In the genomic region with DNA sequence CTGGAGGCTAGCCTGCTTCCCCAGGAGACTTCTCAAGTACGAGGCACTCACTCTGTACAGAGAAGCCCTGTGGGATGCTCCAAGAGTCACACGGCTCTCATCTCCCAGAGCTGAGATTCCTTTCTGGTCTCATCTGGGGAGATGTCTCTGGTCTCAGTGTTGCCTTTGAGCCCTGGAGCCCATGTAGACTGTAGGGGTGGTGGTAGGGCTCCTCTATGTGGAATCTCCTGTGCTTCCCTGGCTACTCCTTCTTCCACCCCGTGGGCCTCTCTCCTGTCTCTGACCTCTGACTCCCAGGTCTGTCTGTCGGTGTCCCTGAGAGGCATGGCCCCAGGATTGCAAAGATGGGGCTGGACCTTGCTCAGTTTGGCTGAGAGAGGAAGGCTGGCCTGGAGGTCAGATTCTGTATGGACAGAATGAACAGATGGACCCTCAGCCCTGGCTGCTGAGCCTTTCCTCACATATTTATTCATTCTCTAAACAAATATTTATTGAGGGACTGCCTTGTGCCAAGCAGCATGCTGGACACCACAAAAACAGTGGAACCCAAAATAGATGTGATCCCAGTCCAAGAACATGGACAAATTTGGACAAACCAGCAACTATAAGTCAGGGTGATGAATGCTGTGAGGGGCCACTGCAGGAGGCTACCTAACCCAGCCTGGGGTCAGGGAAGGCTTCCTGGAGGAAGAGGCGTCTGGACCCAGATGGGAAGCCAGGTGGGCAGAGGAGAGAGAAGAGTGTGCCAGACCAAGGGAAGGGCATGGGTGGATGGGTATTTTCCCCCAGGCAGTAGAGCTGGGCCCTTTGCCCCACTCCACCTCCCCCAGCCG, we compare ENCODE assay signal across 1 cellular context.
TF ChIP-seq lines count a peak whose summit lies in the region.

No MANE protein-coding gene starts in this region.

TF ChIP-seq in HepG2, 621 proteins besides CTCF, POLR2A, EP300 and RAD21 (continued from another document and continues in another):
- TF ChIP-seq, protein P1, sequence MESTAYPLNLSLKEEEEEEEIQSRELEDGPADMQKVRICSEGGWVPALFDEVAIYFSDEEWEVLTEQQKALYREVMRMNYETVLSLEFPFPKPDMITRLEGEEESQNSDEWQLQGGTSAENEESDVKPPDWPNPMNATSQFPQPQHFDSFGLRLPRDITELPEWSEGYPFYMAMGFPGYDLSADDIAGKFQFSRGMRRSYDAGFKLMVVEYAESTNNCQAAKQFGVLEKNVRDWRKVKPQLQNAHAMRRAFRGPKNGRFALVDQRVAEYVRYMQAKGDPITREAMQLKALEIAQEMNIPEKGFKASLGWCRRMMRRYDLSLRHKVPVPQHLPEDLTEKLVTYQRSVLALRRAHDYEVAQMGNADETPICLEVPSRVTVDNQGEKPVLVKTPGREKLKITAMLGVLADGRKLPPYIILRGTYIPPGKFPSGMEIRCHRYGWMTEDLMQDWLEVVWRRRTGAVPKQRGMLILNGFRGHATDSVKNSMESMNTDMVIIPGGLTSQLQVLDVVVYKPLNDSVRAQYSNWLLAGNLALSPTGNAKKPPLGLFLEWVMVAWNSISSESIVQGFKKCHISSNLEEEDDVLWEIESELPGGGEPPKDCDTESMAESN (CRISPR knock-in tag; conservative IDR thresholded peaks at IDR 0.05): 0 out of 2 replicates have a peak, but pooled peaks have one; percentile 23
- TF ChIP-seq, protein P2, sequence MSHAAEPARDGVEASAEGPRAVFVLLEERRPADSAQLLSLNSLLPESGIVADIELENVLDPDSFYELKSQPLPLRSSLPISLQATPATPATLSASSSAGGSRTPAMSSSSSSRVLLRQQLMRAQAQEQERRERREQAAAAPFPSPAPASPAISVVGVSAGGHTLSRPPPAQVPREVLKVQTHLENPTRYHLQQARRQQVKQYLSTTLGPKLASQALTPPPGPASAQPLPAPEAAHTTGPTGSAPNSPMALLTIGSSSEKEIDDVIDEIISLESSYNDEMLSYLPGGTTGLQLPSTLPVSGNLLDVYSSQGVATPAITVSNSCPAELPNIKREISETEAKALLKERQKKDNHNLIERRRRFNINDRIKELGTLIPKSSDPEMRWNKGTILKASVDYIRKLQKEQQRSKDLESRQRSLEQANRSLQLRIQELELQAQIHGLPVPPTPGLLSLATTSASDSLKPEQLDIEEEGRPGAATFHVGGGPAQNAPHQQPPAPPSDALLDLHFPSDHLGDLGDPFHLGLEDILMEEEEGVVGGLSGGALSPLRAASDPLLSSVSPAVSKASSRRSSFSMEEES (CRISPR knock-in tag; IDR thresholded peaks at IDR 0.05): no peak
- TF ChIP-seq NCOA1 (CRISPR knock-in tag; IDR thresholded peaks at IDR 0.05) (0 out of 2 replicates have a peak, but pooled peaks have one; percentile 38), ISX (CRISPR knock-in tag; conservative IDR thresholded peaks at IDR 0.05) (no peak), ZNF543 (CRISPR knock-in tag; IDR thresholded peaks at IDR 0.05) (0 out of 2 replicates have a peak, but pooled peaks have one; percentile 30), NCOR1 (IDR thresholded peaks at IDR 0.05; ENCODE audit: borderline replicate concordance, low read length) (peak; percentile 68), DMAP1 (CRISPR knock-in tag; IDR thresholded peaks at IDR 0.05) (no peak), CREM (IDR thresholded peaks at IDR 0.05) (peak; percentile 65; the same call in 1 of the 2 replicates), CREM (CRISPR knock-in tag; IDR thresholded peaks at IDR 0.05) (no peak), ZNF296 (CRISPR knock-in tag; conservative IDR thresholded peaks at IDR 0.05) (peak; percentile 48; the same call in 1 of the 2 replicates), CCDC6 (CRISPR knock-in tag; IDR thresholded peaks at IDR 0.05) (no peak), KLF6 (CRISPR knock-in tag; IDR thresholded peaks at IDR 0.05) (0 out of 2 replicates have a peak, but pooled peaks have one; percentile 43), MEIS1 (CRISPR knock-in tag; IDR thresholded peaks at IDR 0.05; ENCODE audit: borderline replicate concordance) (peak; percentile 85; the same call in 1 of the 2 replicates), HDAC1 (CRISPR knock-in tag; IDR thresholded peaks at IDR 0.05) (peak; percentile 88), SOX13 (IDR thresholded peaks at IDR 0.05) (no peak), SOX13 (CRISPR knock-in tag; conservative IDR thresholded peaks at IDR 0.05 in 1 of 2, IDR thresholded peaks at IDR 0.05 in 1 of 2) (peak in 1 of 2 experiments; percentile 58; a peak in 2 of 4 replicates), FOXC1 (CRISPR knock-in tag; IDR thresholded peaks at IDR 0.05; ENCODE audit: borderline replicate concordance) (0 out of 2 replicates have a peak, but pooled peaks have one; percentile 12), MIER2 (CRISPR knock-in tag; IDR thresholded peaks at IDR 0.05) (peak; percentile 51; the same call in 1 of the 2 replicates), BORCS8-MEF2B (CRISPR knock-in tag; IDR thresholded peaks at IDR 0.05) (peak; percentile 57; the same call in 1 of the 2 replicates), ZNF747 (CRISPR knock-in tag; IDR thresholded peaks at IDR 0.05; ENCODE audit: borderline replicate concordance) (no peak), MED1 (CRISPR knock-in tag; IDR thresholded peaks at IDR 0.05) (peak; percentile 44), ZNF225 (CRISPR knock-in tag; IDR thresholded peaks at IDR 0.05) (no peak), ZNF282 (IDR thresholded peaks at IDR 0.05; ENCODE audit: partially characterized antibody) (no peak)
- TF ChIP-seq, protein P3, sequence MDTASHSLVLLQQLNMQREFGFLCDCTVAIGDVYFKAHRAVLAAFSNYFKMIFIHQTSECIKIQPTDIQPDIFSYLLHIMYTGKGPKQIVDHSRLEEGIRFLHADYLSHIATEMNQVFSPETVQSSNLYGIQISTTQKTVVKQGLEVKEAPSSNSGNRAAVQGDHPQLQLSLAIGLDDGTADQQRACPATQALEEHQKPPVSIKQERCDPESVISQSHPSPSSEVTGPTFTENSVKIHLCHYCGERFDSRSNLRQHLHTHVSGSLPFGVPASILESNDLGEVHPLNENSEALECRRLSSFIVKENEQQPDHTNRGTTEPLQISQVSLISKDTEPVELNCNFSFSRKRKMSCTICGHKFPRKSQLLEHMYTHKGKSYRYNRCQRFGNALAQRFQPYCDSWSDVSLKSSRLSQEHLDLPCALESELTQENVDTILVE (CRISPR knock-in tag; IDR thresholded peaks at IDR 0.05): no peak
- TF ChIP-seq, protein P4, sequence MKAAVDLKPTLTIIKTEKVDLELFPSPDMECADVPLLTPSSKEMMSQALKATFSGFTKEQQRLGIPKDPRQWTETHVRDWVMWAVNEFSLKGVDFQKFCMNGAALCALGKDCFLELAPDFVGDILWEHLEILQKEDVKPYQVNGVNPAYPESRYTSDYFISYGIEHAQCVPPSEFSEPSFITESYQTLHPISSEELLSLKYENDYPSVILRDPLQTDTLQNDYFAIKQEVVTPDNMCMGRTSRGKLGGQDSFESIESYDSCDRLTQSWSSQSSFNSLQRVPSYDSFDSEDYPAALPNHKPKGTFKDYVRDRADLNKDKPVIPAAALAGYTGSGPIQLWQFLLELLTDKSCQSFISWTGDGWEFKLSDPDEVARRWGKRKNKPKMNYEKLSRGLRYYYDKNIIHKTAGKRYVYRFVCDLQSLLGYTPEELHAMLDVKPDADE (CRISPR knock-in tag; IDR thresholded peaks at IDR 0.05): no peak
- TF ChIP-seq, protein P5, sequence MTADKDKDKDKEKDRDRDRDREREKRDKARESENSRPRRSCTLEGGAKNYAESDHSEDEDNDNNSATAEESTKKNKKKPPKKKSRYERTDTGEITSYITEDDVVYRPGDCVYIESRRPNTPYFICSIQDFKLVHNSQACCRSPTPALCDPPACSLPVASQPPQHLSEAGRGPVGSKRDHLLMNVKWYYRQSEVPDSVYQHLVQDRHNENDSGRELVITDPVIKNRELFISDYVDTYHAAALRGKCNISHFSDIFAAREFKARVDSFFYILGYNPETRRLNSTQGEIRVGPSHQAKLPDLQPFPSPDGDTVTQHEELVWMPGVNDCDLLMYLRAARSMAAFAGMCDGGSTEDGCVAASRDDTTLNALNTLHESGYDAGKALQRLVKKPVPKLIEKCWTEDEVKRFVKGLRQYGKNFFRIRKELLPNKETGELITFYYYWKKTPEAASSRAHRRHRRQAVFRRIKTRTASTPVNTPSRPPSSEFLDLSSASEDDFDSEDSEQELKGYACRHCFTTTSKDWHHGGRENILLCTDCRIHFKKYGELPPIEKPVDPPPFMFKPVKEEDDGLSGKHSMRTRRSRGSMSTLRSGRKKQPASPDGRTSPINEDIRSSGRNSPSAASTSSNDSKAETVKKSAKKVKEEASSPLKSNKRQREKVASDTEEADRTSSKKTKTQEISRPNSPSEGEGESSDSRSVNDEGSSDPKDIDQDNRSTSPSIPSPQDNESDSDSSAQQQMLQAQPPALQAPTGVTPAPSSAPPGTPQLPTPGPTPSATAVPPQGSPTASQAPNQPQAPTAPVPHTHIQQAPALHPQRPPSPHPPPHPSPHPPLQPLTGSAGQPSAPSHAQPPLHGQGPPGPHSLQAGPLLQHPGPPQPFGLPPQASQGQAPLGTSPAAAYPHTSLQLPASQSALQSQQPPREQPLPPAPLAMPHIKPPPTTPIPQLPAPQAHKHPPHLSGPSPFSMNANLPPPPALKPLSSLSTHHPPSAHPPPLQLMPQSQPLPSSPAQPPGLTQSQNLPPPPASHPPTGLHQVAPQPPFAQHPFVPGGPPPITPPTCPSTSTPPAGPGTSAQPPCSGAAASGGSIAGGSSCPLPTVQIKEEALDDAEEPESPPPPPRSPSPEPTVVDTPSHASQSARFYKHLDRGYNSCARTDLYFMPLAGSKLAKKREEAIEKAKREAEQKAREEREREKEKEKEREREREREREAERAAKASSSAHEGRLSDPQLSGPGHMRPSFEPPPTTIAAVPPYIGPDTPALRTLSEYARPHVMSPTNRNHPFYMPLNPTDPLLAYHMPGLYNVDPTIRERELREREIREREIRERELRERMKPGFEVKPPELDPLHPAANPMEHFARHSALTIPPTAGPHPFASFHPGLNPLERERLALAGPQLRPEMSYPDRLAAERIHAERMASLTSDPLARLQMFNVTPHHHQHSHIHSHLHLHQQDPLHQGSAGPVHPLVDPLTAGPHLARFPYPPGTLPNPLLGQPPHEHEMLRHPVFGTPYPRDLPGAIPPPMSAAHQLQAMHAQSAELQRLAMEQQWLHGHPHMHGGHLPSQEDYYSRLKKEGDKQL (CRISPR knock-in tag; IDR thresholded peaks at IDR 0.05; ENCODE audit: low read depth): 0 out of 2 replicates have a peak, but pooled peaks have one; percentile 28
- TF ChIP-seq, protein P6, sequence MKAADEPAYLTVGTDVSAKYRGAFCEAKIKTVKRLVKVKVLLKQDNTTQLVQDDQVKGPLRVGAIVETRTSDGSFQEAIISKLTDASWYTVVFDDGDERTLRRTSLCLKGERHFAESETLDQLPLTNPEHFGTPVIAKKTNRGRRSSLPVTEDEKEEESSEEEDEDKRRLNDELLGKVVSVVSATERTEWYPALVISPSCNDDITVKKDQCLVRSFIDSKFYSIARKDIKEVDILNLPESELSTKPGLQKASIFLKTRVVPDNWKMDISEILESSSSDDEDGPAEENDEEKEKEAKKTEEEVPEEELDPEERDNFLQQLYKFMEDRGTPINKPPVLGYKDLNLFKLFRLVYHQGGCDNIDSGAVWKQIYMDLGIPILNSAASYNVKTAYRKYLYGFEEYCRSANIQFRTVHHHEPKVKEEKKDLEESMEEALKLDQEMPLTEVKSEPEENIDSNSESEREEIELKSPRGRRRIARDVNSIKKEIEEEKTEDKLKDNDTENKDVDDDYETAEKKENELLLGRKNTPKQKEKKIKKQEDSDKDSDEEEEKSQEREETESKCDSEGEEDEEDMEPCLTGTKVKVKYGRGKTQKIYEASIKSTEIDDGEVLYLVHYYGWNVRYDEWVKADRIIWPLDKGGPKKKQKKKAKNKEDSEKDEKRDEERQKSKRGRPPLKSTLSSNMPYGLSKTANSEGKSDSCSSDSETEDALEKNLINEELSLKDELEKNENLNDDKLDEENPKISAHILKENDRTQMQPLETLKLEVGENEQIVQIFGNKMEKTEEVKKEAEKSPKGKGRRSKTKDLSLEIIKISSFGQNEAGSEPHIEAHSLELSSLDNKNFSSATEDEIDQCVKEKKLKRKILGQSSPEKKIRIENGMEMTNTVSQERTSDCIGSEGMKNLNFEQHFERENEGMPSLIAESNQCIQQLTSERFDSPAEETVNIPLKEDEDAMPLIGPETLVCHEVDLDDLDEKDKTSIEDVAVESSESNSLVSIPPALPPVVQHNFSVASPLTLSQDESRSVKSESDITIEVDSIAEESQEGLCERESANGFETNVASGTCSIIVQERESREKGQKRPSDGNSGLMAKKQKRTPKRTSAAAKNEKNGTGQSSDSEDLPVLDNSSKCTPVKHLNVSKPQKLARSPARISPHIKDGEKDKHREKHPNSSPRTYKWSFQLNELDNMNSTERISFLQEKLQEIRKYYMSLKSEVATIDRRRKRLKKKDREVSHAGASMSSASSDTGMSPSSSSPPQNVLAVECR (CRISPR knock-in tag; IDR thresholded peaks at IDR 0.05; ENCODE audit: borderline replicate concordance): peak; percentile 46; the same call in 1 of the 2 replicates
- TF ChIP-seq, protein P7, sequence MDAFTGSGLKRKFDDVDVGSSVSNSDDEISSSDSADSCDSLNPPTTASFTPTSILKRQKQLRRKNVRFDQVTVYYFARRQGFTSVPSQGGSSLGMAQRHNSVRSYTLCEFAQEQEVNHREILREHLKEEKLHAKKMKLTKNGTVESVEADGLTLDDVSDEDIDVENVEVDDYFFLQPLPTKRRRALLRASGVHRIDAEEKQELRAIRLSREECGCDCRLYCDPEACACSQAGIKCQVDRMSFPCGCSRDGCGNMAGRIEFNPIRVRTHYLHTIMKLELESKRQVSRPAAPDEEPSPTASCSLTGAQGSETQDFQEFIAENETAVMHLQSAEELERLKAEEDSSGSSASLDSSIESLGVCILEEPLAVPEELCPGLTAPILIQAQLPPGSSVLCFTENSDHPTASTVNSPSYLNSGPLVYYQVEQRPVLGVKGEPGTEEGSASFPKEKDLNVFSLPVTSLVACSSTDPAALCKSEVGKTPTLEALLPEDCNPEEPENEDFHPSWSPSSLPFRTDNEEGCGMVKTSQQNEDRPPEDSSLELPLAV (CRISPR knock-in tag; conservative IDR thresholded peaks at IDR 0.05; ENCODE audit: low read depth): no peak
- TF ChIP-seq, protein P8, sequence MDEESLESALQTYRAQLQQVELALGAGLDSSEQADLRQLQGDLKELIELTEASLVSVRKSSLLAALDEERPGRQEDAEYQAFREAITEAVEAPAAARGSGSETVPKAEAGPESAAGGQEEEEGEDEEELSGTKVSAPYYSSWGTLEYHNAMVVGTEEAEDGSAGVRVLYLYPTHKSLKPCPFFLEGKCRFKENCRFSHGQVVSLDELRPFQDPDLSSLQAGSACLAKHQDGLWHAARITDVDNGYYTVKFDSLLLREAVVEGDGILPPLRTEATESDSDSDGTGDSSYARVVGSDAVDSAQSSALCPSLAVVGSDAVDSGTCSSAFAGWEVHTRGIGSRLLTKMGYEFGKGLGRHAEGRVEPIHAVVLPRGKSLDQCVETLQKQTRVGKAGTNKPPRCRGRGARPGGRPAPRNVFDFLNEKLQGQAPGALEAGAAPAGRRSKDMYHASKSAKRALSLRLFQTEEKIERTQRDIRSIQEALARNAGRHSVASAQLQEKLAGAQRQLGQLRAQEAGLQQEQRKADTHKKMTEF (CRISPR knock-in tag; IDR thresholded peaks at IDR 0.05): peak; percentile 57
- TF ChIP-seq, protein P9, sequence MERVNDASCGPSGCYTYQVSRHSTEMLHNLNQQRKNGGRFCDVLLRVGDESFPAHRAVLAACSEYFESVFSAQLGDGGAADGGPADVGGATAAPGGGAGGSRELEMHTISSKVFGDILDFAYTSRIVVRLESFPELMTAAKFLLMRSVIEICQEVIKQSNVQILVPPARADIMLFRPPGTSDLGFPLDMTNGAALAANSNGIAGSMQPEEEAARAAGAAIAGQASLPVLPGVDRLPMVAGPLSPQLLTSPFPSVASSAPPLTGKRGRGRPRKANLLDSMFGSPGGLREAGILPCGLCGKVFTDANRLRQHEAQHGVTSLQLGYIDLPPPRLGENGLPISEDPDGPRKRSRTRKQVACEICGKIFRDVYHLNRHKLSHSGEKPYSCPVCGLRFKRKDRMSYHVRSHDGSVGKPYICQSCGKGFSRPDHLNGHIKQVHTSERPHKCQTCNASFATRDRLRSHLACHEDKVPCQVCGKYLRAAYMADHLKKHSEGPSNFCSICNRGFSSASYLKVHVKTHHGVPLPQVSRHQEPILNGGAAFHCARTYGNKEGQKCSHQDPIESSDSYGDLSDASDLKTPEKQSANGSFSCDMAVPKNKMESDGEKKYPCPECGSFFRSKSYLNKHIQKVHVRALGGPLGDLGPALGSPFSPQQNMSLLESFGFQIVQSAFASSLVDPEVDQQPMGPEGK (CRISPR knock-in tag; IDR thresholded peaks at IDR 0.05): peak; percentile 58
